Comparison of ENCODE assay signal across 13 cellular contexts in genomic region chr9:107389617-107390071, GRCh38.
DNase-seq lines count a peak whose midpoint lies in the region; ATAC-seq and TF ChIP-seq lines count a peak whose summit lies in the region.
"Had no signal": no experiment of that assay in that cellular context is flagged by ENCODE, and none has a peak within 500 bp of the region (broad histone marks: within the 10 kb centered on the region; RNA-seq: fewer than 3 reads in every experiment).

No MANE protein-coding gene starts in this region.

- no peak overlapping the region for H3K4me3 ChIP-seq in GM23248
- H3K4me3 ChIP-seq in cardiac fibroblast (replicated peaks in 1 of 2; ENCODE audit: low read depth in 2 of 2, low read length in 2 of 2): no peak overlapping the region
- H3K4me3 ChIP-seq in hepatocyte: no peak overlapping the region
- H3K4me3 ChIP-seq in stomach: no peak overlapping the region
- no peak overlapping the region for H3K4me3 ChIP-seq in naive thymus-derived CD4-positive, alpha-beta T cell (ENCODE audit: low read length)
- H3K4me3 ChIP-seq: coronary artery had no signal

- 8 to 12% methylated on average over 3 of the region's 3 CpGs for WGBS in GM23248 (ENCODE audit: low coverage in 1 of 2, low lambda C conversion rate in 2 of 2, missing lambda C conversion rate in 2 of 2), 2 experiments
- 55% methylated on average over 3 of the region's 3 CpGs for WGBS in hepatocyte (ENCODE audit: low lambda C conversion rate, missing lambda C conversion rate)
- WGBS in stomach, 5 donors: 37 to 50% (median 38%) methylated on average over 3 of the region's 3 CpGs

- no peak overlapping the region for H3K27ac Mint-ChIP-seq in naive thymus-derived CD4-positive, alpha-beta T cell
- H3K27ac Mint-ChIP-seq: activated T-helper 17 cell treated with anti-CD3 and anti-CD28 coated beads, Interleukin-2, amount 50 U/mL, for 72 hours had no signal

- H2AFZ ChIP-seq in GM23248 (0 out of 2 replicates have a peak overlapping the region, but pooled peaks have one; percentile 54), hepatocyte (no peak overlapping the region)

- H3K9me2 ChIP-seq in GM23248 (ENCODE audit: insufficient read depth) (no peaks in the 10 kb centered on the region), hepatocyte (replicated peaks; ENCODE audit: insufficient read depth) (no peaks in the 10 kb centered on the region)

- no peak for TF ChIP-seq POLR2A in stomach (IDR thresholded peaks at IDR 0.05)

- H4K20me1 ChIP-seq in GM23248 (ENCODE audit: insufficient read depth): no peaks in the 10 kb centered on the region
- H4K20me1 ChIP-seq in hepatocyte (ENCODE audit: insufficient read depth, poor library complexity, severe bottlenecking): no peaks in the 10 kb centered on the region

- H3K27me3 ChIP-seq in GM23248 (replicated peaks; ENCODE audit: insufficient read depth) (no peaks in the 10 kb centered on the region), hepatocyte (no peaks in the 10 kb centered on the region), stomach (no peaks in the 10 kb centered on the region)
- H3K27me3 ChIP-seq in naive thymus-derived CD4-positive, alpha-beta T cell (ENCODE audit: control insufficient read depth in 2 of 2, insufficient read depth in 2 of 2, low read length in 2 of 2): no peaks in the 10 kb centered on the region

- in situ Hi-C loops in GM23248 (cut with MboI): no loop called here

- DNase-seq in GM23248 (peak; percentile 83), cardiac fibroblast (ENCODE audit: low read depth in 2 of 2) (peak; percentile 50 to 81), hepatocyte (ENCODE audit: low spot score) (peak; percentile 78), stomach (peak; percentile 78), CD1c-positive myeloid dendritic cell (ENCODE audit: extremely low spot score) (no peak), iPS-NIHi11 (ENCODE audit: low spot score) (no peak), DMS 273 (lab: John Stamatoyannopoulos, UW; ENCODE audit: unreplicated experiment) (no peak)
- DNase-seq in naive thymus-derived CD4-positive, alpha-beta T cell: no peak
- DNase-seq: islet precursor cell, NCI-H1436 treated with DMSO at 0.1 percent for 48 hours had no signal

- no peaks in the 10 kb centered on the region for H3K79me2 ChIP-seq in GM23248 (ENCODE audit: insufficient read depth)
- H3K79me2 ChIP-seq in hepatocyte: no peaks in the 10 kb centered on the region

- POLR2A ChIA-PET in naive thymus-derived CD4-positive, alpha-beta T cell (lab: Charles Lee): no interaction called here

- peaks cover 6% of the 10 kb centered on the region for H3F3A ChIP-seq in GM23248 (ENCODE audit: insufficient read depth)

- ATAC-seq in naive thymus-derived CD4-positive, alpha-beta T cell: no peak
- ATAC-seq: activated T-helper 17 cell treated with anti-CD3 and anti-CD28 coated beads, Interleukin-2, amount 50 U/mL, for 72 hours had no signal

- peaks cover 3 to 15% (median 7%) of the 10 kb centered on the region in 5 donors for H3K27me3 Mint-ChIP-seq in naive thymus-derived CD4-positive, alpha-beta T cell

- H3K4me2 ChIP-seq in GM23248 (ENCODE audit: unreplicated experiment): no peak overlapping the region
- peak overlapping the region; percentile 19 for H3K4me2 ChIP-seq in hepatocyte

- peaks cover 0 to 4% (median 0%) of the 10 kb centered on the region in 11 donors for H3K9me3 Mint-ChIP-seq in naive thymus-derived CD4-positive, alpha-beta T cell
- H3K9me3 Mint-ChIP-seq: activated T-helper 17 cell treated with anti-CD3 and anti-CD28 coated beads, Interleukin-2, amount 50 U/mL, for 72 hours had no signal

- CTCF ChIA-PET in naive thymus-derived CD4-positive, alpha-beta T cell (lab: Charles Lee): no interaction called here

- TF ChIP-seq EP300 in stomach (IDR thresholded peaks at IDR 0.05): no peak

- H3K36me3 Mint-ChIP-seq in naive thymus-derived CD4-positive, alpha-beta T cell: no peaks in the 10 kb centered on the region

- H3K9ac ChIP-seq in GM23248: no peak overlapping the region

- TF ChIP-seq CTCF in cardiac fibroblast (IDR thresholded peaks at IDR 0.05; ENCODE audit: low read depth, low read length) (no peak), hepatocyte (IDR thresholded peaks at IDR 0.05; ENCODE audit: poor library complexity) (no peak), stomach (IDR thresholded peaks at IDR 0.05) (no peak)

- H3K27ac ChIP-seq in GM23248: peak overlapping the region; percentile 30; the same call in 1 of the 2 replicates
- H3K27ac ChIP-seq in hepatocyte: peak overlapping the region; percentile 85
- peak overlapping the region; percentile 8 to 67 (median 59) for H3K27ac ChIP-seq in stomach
- no peak overlapping the region for H3K27ac ChIP-seq in naive thymus-derived CD4-positive, alpha-beta T cell (ENCODE audit: low read depth, low read length)
- H3K27ac ChIP-seq: HL-60 had no signal

- H3K4me3 Mint-ChIP-seq in naive thymus-derived CD4-positive, alpha-beta T cell: no peak overlapping the region
- H3K4me3 Mint-ChIP-seq: activated T-helper 17 cell treated with anti-CD3 and anti-CD28 coated beads, Interleukin-2, amount 50 U/mL, for 72 hours had no signal

- H3K4me1 ChIP-seq in GM23248 (ENCODE audit: insufficient read depth): peaks cover 18% of the 10 kb centered on the region
- peaks cover 19% of the 10 kb centered on the region for H3K4me1 ChIP-seq in hepatocyte (ENCODE audit: insufficient read depth)
- H3K4me1 ChIP-seq in stomach: peaks cover 6 to 44% (median 29%) of the 10 kb centered on the region in 4 donors
- H3K4me1 ChIP-seq in naive thymus-derived CD4-positive, alpha-beta T cell (ENCODE audit: control insufficient read depth in 2 of 2, insufficient read depth in 2 of 2, low read length in 2 of 2): no peaks in the 10 kb centered on the region

- no peaks in the 10 kb centered on the region for H3K9me3 ChIP-seq in GM23248 (ENCODE audit: low read depth)
- no peaks in the 10 kb centered on the region for H3K9me3 ChIP-seq in hepatocyte (ENCODE audit: low read depth)
- no peaks in the 10 kb centered on the region for H3K9me3 ChIP-seq in stomach
- no peaks in the 10 kb centered on the region for H3K9me3 ChIP-seq in naive thymus-derived CD4-positive, alpha-beta T cell (ENCODE audit: control insufficient read depth in 2 of 3, low read length in 3 of 3)

- intact Hi-C loops in stomach (cut with DNase I; ENCODE audit: low total_unique reads): no loop called here
- intact Hi-C loops in naive thymus-derived CD4-positive, alpha-beta T cell (cut with micrococcal nuclease): no loop called here

- no peaks in the 10 kb centered on the region for H3K4me1 Mint-ChIP-seq in naive thymus-derived CD4-positive, alpha-beta T cell
- H3K4me1 Mint-ChIP-seq: activated T-helper 17 cell treated with anti-CD3 and anti-CD28 coated beads, Interleukin-2, amount 50 U/mL, for 72 hours had no signal

- no peaks in the 10 kb centered on the region for H3K36me3 ChIP-seq in GM23248 (ENCODE audit: low read depth)
- no peaks in the 10 kb centered on the region for H3K36me3 ChIP-seq in hepatocyte (replicated peaks; ENCODE audit: insufficient read depth, low read depth)
- no peaks in the 10 kb centered on the region for H3K36me3 ChIP-seq in stomach
- no peaks in the 10 kb centered on the region for H3K36me3 ChIP-seq in naive thymus-derived CD4-positive, alpha-beta T cell (ENCODE audit: control insufficient read depth in 2 of 3, insufficient read depth in 3 of 3, low read length in 3 of 3)

Comparison
In these comparisons a context has a peak if more than half of its experiments do, and no peak if none do; other contexts are left out.
1. DNase-seq: peak in GM23248 (single experiment), cardiac fibroblast (2 of 2), hepatocyte (single experiment) and stomach (single experiment); none in CD1c-positive myeloid dendritic cell (single experiment), naive thymus-derived CD4-positive, alpha-beta T cell (0 of 9), iPS-NIHi11 (single experiment) and DMS 273 (single experiment).